Comparison of ENCODE assay signal across 8 cellular contexts in the genomic region with DNA sequence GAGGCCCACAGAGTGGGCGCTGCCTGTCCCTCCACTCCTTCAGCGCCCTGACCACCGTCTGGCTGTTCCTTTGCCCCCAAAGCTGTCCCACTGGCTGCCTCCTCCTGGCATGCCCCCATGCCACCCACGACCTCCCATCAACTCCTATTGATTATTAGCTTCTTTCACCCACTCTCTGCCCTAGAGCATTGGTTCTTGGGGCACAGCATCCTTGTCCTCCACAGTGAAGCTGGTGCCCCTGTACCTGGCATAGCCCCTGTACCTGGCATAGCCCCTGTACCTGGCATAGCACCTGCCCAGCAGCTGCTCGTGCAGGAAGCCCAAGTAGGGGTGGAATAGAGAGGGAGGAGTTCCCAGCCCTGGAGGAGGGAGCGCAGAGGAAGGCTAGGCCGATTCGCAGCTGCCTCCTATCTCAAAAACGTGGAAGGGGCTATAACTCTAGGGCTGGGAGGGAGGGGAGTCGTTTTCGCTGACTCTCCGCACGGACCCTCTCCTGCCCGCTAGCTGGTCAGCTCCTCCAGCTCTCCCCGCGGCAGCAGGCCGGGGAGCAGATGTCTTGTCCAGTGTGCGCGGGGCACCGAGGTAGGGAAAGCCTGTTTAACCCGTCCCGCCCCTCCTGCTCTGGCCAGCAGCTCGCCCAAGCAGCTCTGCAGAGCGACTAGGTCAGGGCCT. TPM values are rescaled to one million over a fixed set of nuclear protein-coding genes. Genes with fewer than 3 reads are reported as not detected.
DNase-seq lines count a peak whose midpoint lies in the region; ATAC-seq and TF ChIP-seq lines count a peak whose summit lies in the region.

No MANE protein-coding gene starts in this region.

- peak overlapping the region; percentile 34 for H3K27ac Mint-ChIP-seq in T-helper 1 cell treated with Interleukin-12 subunit alpha and Interleukin-12 subunit beta and Interleukin-4 antibody, amounts not matched to agents 30 μg/mL and 1 μg/mL, for 36 hours
- H3K27ac Mint-ChIP-seq in immature natural killer cell: peak overlapping the region in 5 of 6 donors; percentile 51 to 90 (median 59)

- no peak for TF ChIP-seq CTCF in testis (IDR thresholded peaks at IDR 0.05)

- H3K27ac ChIP-seq in testis: no peak overlapping the region

- H3K36me3 ChIP-seq in testis (ENCODE audit: low read depth, missing control alignments): no peaks in the 10 kb centered on the region

- intact Hi-C loops in testis (cut with DNase I; ENCODE audit: low total_unique reads): no loop called here

- peaks cover 12% of the 10 kb centered on the region for H3K27me3 Mint-ChIP-seq in T-helper 1 cell treated with Interleukin-12 subunit alpha and Interleukin-12 subunit beta and Interleukin-4 antibody, amounts not matched to agents 30 μg/mL and 1 μg/mL, for 36 hours (ENCODE audit: low read depth)
- H3K27me3 Mint-ChIP-seq in immature natural killer cell (ENCODE audit: low read depth in 3 of 3): peaks cover 2 to 18% (median 8%) of the 10 kb centered on the region in 3 donors

- peak overlapping the region; percentile 27 for H3K4me3 Mint-ChIP-seq in T-helper 1 cell treated with Interleukin-12 subunit alpha and Interleukin-12 subunit beta and Interleukin-4 antibody, amounts not matched to agents 30 μg/mL and 1 μg/mL, for 36 hours
- H3K4me3 Mint-ChIP-seq in immature natural killer cell: peak overlapping the region; percentile 66 to 86 (median 77)

- H3K4me1 ChIP-seq in testis: peaks cover 39% of the 10 kb centered on the region

- no peaks in the 10 kb centered on the region for H3K27me3 ChIP-seq in testis

- H3K36me3 Mint-ChIP-seq in T-helper 1 cell treated with Interleukin-12 subunit alpha and Interleukin-12 subunit beta and Interleukin-4 antibody, amounts not matched to agents 30 μg/mL and 1 μg/mL, for 36 hours (ENCODE audit: low read depth): no peaks in the 10 kb centered on the region
- peaks cover 0 to 4% (median 0%) of the 10 kb centered on the region in 3 donors for H3K36me3 Mint-ChIP-seq in immature natural killer cell

- H3K9me3 ChIP-seq in testis: no peaks in the 10 kb centered on the region

- no peak for DNase-seq in T-helper 1 cell
- DNase-seq in activated CD8-positive, alpha-beta memory T cell treated with anti-CD3 and anti-CD28 coated beads, Interleukin-2, amount 50 U/mL, for 4 hours: peak; percentile 15
- no peak for DNase-seq in immature natural killer cell
- no peak for DNase-seq in testis
- no peak for DNase-seq in LoVo (ENCODE audit: low spot score)

- H3K4me1 Mint-ChIP-seq in T-helper 1 cell treated with Interleukin-12 subunit alpha and Interleukin-12 subunit beta and Interleukin-4 antibody, amounts not matched to agents 30 μg/mL and 1 μg/mL, for 36 hours (ENCODE audit: low read depth): peaks cover 8% of the 10 kb centered on the region
- H3K4me1 Mint-ChIP-seq in immature natural killer cell: peaks cover 33 to 37% of the 10 kb centered on the region in 2 donors

- WGBS in testis, 2 donors: 22 to 25% methylated on average over 19 to 24 of the region's 24 CpGs

- ATAC-seq in GM18907 (IDR thresholded peaks at IDR 0.05; ENCODE audit: unreplicated experiment): no peak
- no peak for ATAC-seq in GM21619 (IDR thresholded peaks at IDR 0.05; ENCODE audit: unreplicated experiment)

- H3K4me3 ChIP-seq in testis: peak overlapping the region; percentile 34 to 44

- H3K9me3 Mint-ChIP-seq in T-helper 1 cell treated with Interleukin-12 subunit alpha and Interleukin-12 subunit beta and Interleukin-4 antibody, amounts not matched to agents 30 μg/mL and 1 μg/mL, for 36 hours: no peaks in the 10 kb centered on the region
- no peaks in the 10 kb centered on the region for H3K9me3 Mint-ChIP-seq in immature natural killer cell

- TF ChIP-seq POLR2A in testis (IDR thresholded peaks at IDR 0.05): no peak

RNA-seq across cellular contexts. Expression of gene ACTG1, which starts 5.7 kb away (rescaled TPM):
- polyA plus RNA-seq in immature natural killer cell: 1,000 to 10,000 TPM; 1,637 to 3,074 (median 2,788) TPM
- 1,000 to 10,000 TPM; 1,790 to 2,057 TPM for total RNA-seq in testis
- 1,571 TPM for polyA plus RNA-seq in testis (ENCODE audit: insufficient read depth, low read depth, low replicate concordance)

RNA-seq across cellular contexts. Expression of gene FSCN2, which starts 9.9 kb away (rescaled TPM):
- polyA plus RNA-seq in immature natural killer cell: under 1 TPM in 1 of 3 donors, not detected in 2; 0.23 TPM
- total RNA-seq in testis: 1 to 10 TPM; 3.5 to 4.0 TPM
- polyA plus RNA-seq in testis (ENCODE audit: insufficient read depth, low read depth, low replicate concordance): 0.37 TPM

RNA-seq across cellular contexts. Expression of gene FAAP100, which starts 33.9 kb away (rescaled TPM):
- 10 to 100 TPM; 11.4 to 25.0 (median 14.5) TPM for polyA plus RNA-seq in immature natural killer cell
- total RNA-seq in testis: 10 to 100 TPM; 42.6 to 45.8 TPM
- polyA plus RNA-seq in testis (ENCODE audit: insufficient read depth, low read depth, low replicate concordance): 17.6 TPM
